12 cellular contexts compared by ENCODE assay signal in the genomic region with DNA sequence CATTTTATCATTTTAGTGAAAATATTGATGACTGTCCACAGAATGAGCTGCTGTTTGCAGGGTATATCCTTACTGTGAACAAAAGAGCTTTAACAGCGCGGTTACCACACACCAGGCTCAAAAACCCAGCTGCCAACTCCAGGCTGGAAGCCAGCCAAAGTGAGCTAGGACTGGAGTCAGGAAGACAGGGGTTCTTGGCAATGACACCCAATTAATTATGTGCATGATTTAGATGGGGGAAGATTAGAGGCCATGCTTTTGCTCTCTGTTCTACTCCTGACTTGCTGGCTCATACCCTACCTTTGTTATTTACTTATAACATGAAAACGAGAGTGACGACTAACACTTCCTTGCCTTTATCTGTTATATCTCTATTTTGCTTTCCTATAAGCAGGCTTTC. TPM values are rescaled to one million over a fixed set of nuclear protein-coding genes. Genes with fewer than 3 reads are reported as not detected.
DNase-seq lines count a peak whose midpoint lies in the region; ATAC-seq and TF ChIP-seq lines count a peak whose summit lies in the region.
"Had no signal": no experiment of that assay in that cellular context is flagged by ENCODE, and none has a peak within 500 bp of the region (broad histone marks: within the 10 kb centered on the region; RNA-seq: fewer than 3 reads in every experiment).

No MANE protein-coding gene starts in this region.

- H3K36me3 ChIP-seq in right atrium auricular region (no peaks in the 10 kb centered on the region), esophagus muscularis mucosa (no peaks in the 10 kb centered on the region), thyroid gland (no peaks in the 10 kb centered on the region)
- H3K36me3 ChIP-seq: right lobe of liver had no signal

- H3K27me3 ChIP-seq in right atrium auricular region, result no peaks in the 10 kb centered on the region
- no peaks in the 10 kb centered on the region for H3K27me3 ChIP-seq in esophagus muscularis mucosa
- H3K27me3 ChIP-seq in thyroid gland, result no peaks in the 10 kb centered on the region
- H3K27me3 ChIP-seq: right lobe of liver had no signal

- DNase-seq in Right ventricle myocardium superior, result peak; percentile 53
- DNase-seq in right atrium auricular region (ENCODE audit: low spot score), result no peak
- peak; percentile 79 for DNase-seq in NCI-H774 (lab: John Stamatoyannopoulos, UW)
- no peak for DNase-seq in esophagus muscularis mucosa (ENCODE audit: extremely low spot score)
- DNase-seq in thyroid gland, result peak; percentile 54 to 60
- DNase-seq in stimulated activated naive CD4-positive, alpha-beta T cell treated with Interleukin-2 at 50 U/mL for 16 hours (lab: John Stamatoyannopoulos, UW), result no peak
- DNase-seq in hepatic stellate cell (ENCODE audit: low spot score), result no peak
- DNase-seq: activated T-cell treated with anti-CD3 and anti-CD28 coated beads, Interleukin-2, amount 50 U/mL, for 4 hours; effector CD4-positive, alpha-beta T cell; right lobe of liver had no signal

- TF ChIP-seq POLR2A in esophagus muscularis mucosa (IDR thresholded peaks at IDR 0.05; ENCODE audit: low read depth) (no peak), thyroid gland (IDR thresholded peaks at IDR 0.05) (no peak)

- no peaks in the 10 kb centered on the region for H3K4me1 ChIP-seq in right atrium auricular region
- H3K4me1 ChIP-seq in esophagus muscularis mucosa, result peaks cover 0 to 12% (median 11%) of the 10 kb centered on the region in 4 donors
- H3K4me1 ChIP-seq in thyroid gland, result peaks cover 2 to 5% of the 10 kb centered on the region in 2 donors
- H3K4me1 ChIP-seq: right lobe of liver had no signal

- 25% methylated on average over 4 of the region's 4 CpGs for whole genome bisulfite sequencing in esophagus muscularis mucosa
- whole genome bisulfite sequencing in thyroid gland, 2 donors, result 44% methylated on average over 4 of the region's 4 CpGs

- intact Hi-C loops in Right ventricle myocardium superior (cut with DNase I) (no loop called here), esophagus muscularis mucosa (cut with DNase I) (no loop called here), thyroid gland (cut with DNase I) (no loop called here)

- TF ChIP-seq CTCF in right atrium auricular region (IDR thresholded peaks at IDR 0.05), result no peak
- no peak for TF ChIP-seq CTCF in esophagus muscularis mucosa (IDR thresholded peaks at IDR 0.05)
- no peak for TF ChIP-seq CTCF in thyroid gland (IDR thresholded peaks at IDR 0.05)

- H3K9me3 ChIP-seq in right atrium auricular region, result no peaks in the 10 kb centered on the region
- H3K9me3 ChIP-seq in esophagus muscularis mucosa, result no peaks in the 10 kb centered on the region
- no peaks in the 10 kb centered on the region for H3K9me3 ChIP-seq in thyroid gland
- H3K9me3 ChIP-seq: right lobe of liver had no signal

- H3K4me3 ChIP-seq in right atrium auricular region, result no peak overlapping the region
- H3K4me3 ChIP-seq in esophagus muscularis mucosa, result no peak overlapping the region
- no peak overlapping the region for H3K4me3 ChIP-seq in thyroid gland (replicated peaks in 1 of 3)
- H3K4me3 ChIP-seq: right lobe of liver had no signal

- no peak for TF ChIP-seq EP300 in esophagus muscularis mucosa (IDR thresholded peaks at IDR 0.05)

- ATAC-seq in Right ventricle myocardium superior (ENCODE audit: poor library complexity) (peak; percentile 34), GM21737 (IDR thresholded peaks at IDR 0.05; ENCODE audit: unreplicated experiment) (no peak)

- H3K27ac ChIP-seq in right atrium auricular region, result no peak overlapping the region
- H3K27ac ChIP-seq in esophagus muscularis mucosa (replicated peaks in 1 of 4), result peak overlapping the region; percentile 33 to 71 (median 50)
- no peak overlapping the region for H3K27ac ChIP-seq in thyroid gland
- H3K27ac ChIP-seq: KMS-11, right lobe of liver had no signal

RNA-seq across cellular contexts. Expression of gene GPCPD1, which starts 10.5 kb away (rescaled TPM):
- 21.0 TPM for total RNA-seq in Right ventricle myocardium superior
- total RNA-seq in right atrium auricular region, result 10 to 100 TPM; 11.0 to 13.8 TPM
- 10 to 100 TPM; 14.5 to 38.3 (median 20.6) TPM for total RNA-seq in esophagus muscularis mucosa
- total RNA-seq in thyroid gland, result 10 to 100 TPM; 22.1 to 30.2 (median 24.6) TPM

Comparison
In these comparisons a context has a peak if more than half of its experiments do, and no peak if none do; other contexts are left out.
1. DNase-seq: peak in Right ventricle myocardium superior (single experiment), NCI-H774 (single experiment) and thyroid gland (2 of 2); none in right atrium auricular region (single experiment), esophagus muscularis mucosa (single experiment), stimulated activated naive CD4-positive, alpha-beta T cell treated with Interleukin-2 at 50 U/mL for 16 hours (single experiment) and hepatic stellate cell (single experiment).
2. H3K27ac ChIP-seq: peak in esophagus muscularis mucosa (4 of 4); none in right atrium auricular region (0 of 2) and thyroid gland (0 of 3).